In genomic region chr20:20780127-20780822, GRCh38 we compare ENCODE assay signal across 9 cellular contexts.
DNase-seq lines count a peak whose midpoint lies in the region; ATAC-seq and TF ChIP-seq lines count a peak whose summit lies in the region.
"Had no signal": no experiment of that assay in that cellular context is flagged by ENCODE, and none has a peak within 500 bp of the region (broad histone marks: within the 10 kb centered on the region; RNA-seq: fewer than 3 reads in every experiment).

No MANE protein-coding gene starts in this region.

- no peaks in the 10 kb centered on the region for H3K79me2 ChIP-seq in OCI-LY7 (ENCODE audit: insufficient read depth, low read depth, low read length)

- POLR2A ChIA-PET in OCI-LY7 (lab: Charles Lee), result no interaction called here

- no TSS peak for BruUV-seq in OCI-LY7 (replicated peaks; lab: Mats Ljungman, UMichigan)

- H3K27ac ChIP-seq in OCI-LY7 (ENCODE audit: low read depth, low read length, poor library complexity, severe bottlenecking), result no peak overlapping the region
- H3K27ac ChIP-seq: VCaP had no signal

- DNase-seq in DMS 273 treated with DMSO at 0.1 percent for 48 hours (lab: John Stamatoyannopoulos, UW) (peak; percentile 32), NOMO-1 treated with DMSO at 0.1 percent for 48 hours (lab: John Stamatoyannopoulos, UW; ENCODE audit: unreplicated experiment) (peak; percentile 99), fibroblast of villous mesenchyme (ENCODE audit: low read depth) (peak; percentile 3), renal cortical epithelial cell (ENCODE audit: low read depth) (peak; percentile 78), OCI-LY7 (ENCODE audit: low spot score) (no peak), BE2C (no peak)

- no peaks in the 10 kb centered on the region for H3K36me3 ChIP-seq in OCI-LY7 (ENCODE audit: insufficient read depth, low read length)
- H3K36me3 ChIP-seq in BE2C, result no peaks in the 10 kb centered on the region

- H3K9me3 ChIP-seq in OCI-LY7 (ENCODE audit: low read length) (no peaks in the 10 kb centered on the region), BE2C (no peaks in the 10 kb centered on the region)

- no peaks in the 10 kb centered on the region for H3K9me2 ChIP-seq in OCI-LY7 (ENCODE audit: insufficient read depth, low read length)

- no peak overlapping the region for H3K4me2 ChIP-seq in OCI-LY7 (ENCODE audit: low read length)

- H3K4me3 ChIP-seq in fibroblast of villous mesenchyme (ENCODE audit: low read depth, low read length), result no peak overlapping the region
- no peak overlapping the region for H3K4me3 ChIP-seq in OCI-LY7 (ENCODE audit: low read depth, low read length, poor library complexity, severe bottlenecking)
- H3K4me3 ChIP-seq in BE2C (ENCODE audit: low read depth, low read length), result no peak overlapping the region

- H3K4me1 ChIP-seq in OCI-LY7 (ENCODE audit: insufficient read depth, low read length, poor library complexity, severe bottlenecking) (no peaks in the 10 kb centered on the region), BE2C (no peaks in the 10 kb centered on the region)

- H3K27me3 ChIP-seq in BE2C, result peaks cover 6% of the 10 kb centered on the region; the same call in 1 of the 2 replicates

- peak; percentile 57 for ATAC-seq in HG02798 (IDR thresholded peaks at IDR 0.05; ENCODE audit: poor library complexity, unreplicated experiment)
- ATAC-seq in GM19452 (IDR thresholded peaks at IDR 0.05; ENCODE audit: unreplicated experiment), result no peak

- no peak for TF ChIP-seq CTCF in fibroblast of villous mesenchyme (IDR thresholded peaks at IDR 0.05; ENCODE audit: insufficient read depth, low read depth, low read length)
- no peak for TF ChIP-seq CTCF in OCI-LY7 (conservative IDR thresholded peaks at IDR 0.05; ENCODE audit: low read length)
- no peak for TF ChIP-seq CTCF in BE2C (IDR thresholded peaks at IDR 0.05; ENCODE audit: low read depth, low read length)

- CTCF ChIA-PET in OCI-LY7 (lab: Charles Lee; ENCODE audit: unreplicated experiment), result no interaction called here

- H4K20me1 ChIP-seq in OCI-LY7 (ENCODE audit: insufficient read depth, low read length), result no peaks in the 10 kb centered on the region

- intact Hi-C loops in OCI-LY7 (cut with micrococcal nuclease; ENCODE audit: unreplicated experiment), result no loop called here

- no peak overlapping the region for H2AFZ ChIP-seq in OCI-LY7 (ENCODE audit: low read length)

Comparison
In these comparisons a context has a peak if more than half of its experiments do, and no peak if none do; other contexts are left out.
1. DNase-seq: peak in DMS 273 treated with DMSO at 0.1 percent for 48 hours (single experiment), NOMO-1 treated with DMSO at 0.1 percent for 48 hours (single experiment), fibroblast of villous mesenchyme (single experiment) and renal cortical epithelial cell (single experiment); none in OCI-LY7 (single experiment) and BE2C (single experiment).